ENCODE assay signal across 1 cellular context in the genomic region with DNA sequence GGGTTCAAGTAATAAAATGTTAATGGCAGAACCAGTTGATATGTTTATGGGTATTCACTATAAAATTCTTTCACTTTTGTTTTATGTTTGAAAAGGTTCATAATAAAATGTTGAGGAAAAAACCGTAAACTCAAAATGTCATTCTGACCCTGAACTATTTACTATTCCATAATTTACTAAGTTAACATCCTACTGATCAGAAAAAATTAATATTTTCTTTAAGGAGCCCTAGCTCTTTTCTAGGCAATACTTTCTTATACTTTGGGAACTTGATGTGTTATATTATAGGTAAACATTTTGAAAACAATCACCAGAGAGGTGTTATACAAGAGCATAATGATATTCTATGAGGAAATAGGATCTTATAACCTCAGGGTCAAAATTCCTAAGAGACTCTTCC.
TF ChIP-seq lines count a peak whose summit lies in the region.

No MANE protein-coding gene starts in this region.

TF ChIP-seq in endothelial cell of umbilical vein, 7 proteins besides CTCF, POLR2A, EP300 and RAD21 (continued from another document):
- TF ChIP-seq GATA2 (IDR thresholded peaks at IDR 0.05; ENCODE audit: insufficient read depth, insufficient read length, low read depth, low read length) (no peak), FOS (IDR thresholded peaks at IDR 0.05; ENCODE audit: borderline replicate concordance, insufficient read depth, low read length) (no peak), JUN (IDR thresholded peaks at IDR 0.05; ENCODE audit: borderline replicate concordance, insufficient read depth, insufficient read length, low read depth) (no peak), EZH2 (IDR thresholded peaks at IDR 0.05; ENCODE audit: borderline replicate concordance, low read depth, low read length, severe bottlenecking) (no peak)
